25 cellular contexts compared by ENCODE assay signal in genomic region chr2:29931818-29932217, GRCh38. TPM values are rescaled to one million over a fixed set of nuclear protein-coding genes. Genes with fewer than 3 reads are reported as not detected.
DNase-seq lines count a peak whose midpoint lies in the region; ATAC-seq and TF ChIP-seq lines count a peak whose summit lies in the region.
"Had no signal": no experiment of that assay in that cellular context is flagged by ENCODE, and none has a peak within 500 bp of the region (broad histone marks: within the 10 kb centered on the region; RNA-seq: fewer than 3 reads in every experiment).

No MANE protein-coding gene starts in this region.

- no peaks in the 10 kb centered on the region for H3K9me3 Mint-ChIP-seq in progenitor cell of endocrine pancreas (ENCODE audit: low read depth)
- H3K9me3 Mint-ChIP-seq: CD14-positive monocyte; CD4-positive, alpha-beta memory T cell; CD8-positive, alpha-beta memory T cell had no signal

- H3K9me3 ChIP-seq in HEK293 (ENCODE audit: control insufficient read depth, insufficient read depth, low read depth, low read length): no peaks in the 10 kb centered on the region
- H3K9me3 ChIP-seq in SK-N-MC (ENCODE audit: low read depth, low read length): no peaks in the 10 kb centered on the region
- no peaks in the 10 kb centered on the region for H3K9me3 ChIP-seq in esophagus muscularis mucosa
- H3K9me3 ChIP-seq: BE2C, BLaER1 had no signal

- no peaks in the 10 kb centered on the region for H3K4me1 ChIP-seq in HEK293 (ENCODE audit: control insufficient read depth, insufficient read depth, low read length)
- H3K4me1 ChIP-seq in esophagus muscularis mucosa: no peaks in the 10 kb centered on the region

- TF ChIP-seq EP300 in esophagus muscularis mucosa (IDR thresholded peaks at IDR 0.05): no peak

- intact Hi-C loops in esophagus muscularis mucosa (cut with DNase I): no loop called here

- H3K36me3 ChIP-seq in HEK293 (ENCODE audit: control insufficient read depth in 2 of 2, insufficient read depth in 1 of 2, low read length in 2 of 2) (no peaks in the 10 kb centered on the region), SK-N-MC (ENCODE audit: insufficient read depth, low read length) (no peaks in the 10 kb centered on the region), esophagus muscularis mucosa (no peaks in the 10 kb centered on the region)
- H3K36me3 ChIP-seq: BE2C, BLaER1 had no signal

- no peak for TF ChIP-seq POLR2A in esophagus muscularis mucosa (IDR thresholded peaks at IDR 0.05; ENCODE audit: low read depth)

- no peaks in the 10 kb centered on the region for H3K36me3 Mint-ChIP-seq in progenitor cell of endocrine pancreas (ENCODE audit: insufficient read depth)
- H3K36me3 Mint-ChIP-seq: CD14-positive monocyte; CD4-positive, alpha-beta memory T cell; CD4-positive, CD25-positive, alpha-beta regulatory T cell; CD8-positive, alpha-beta memory T cell had no signal

- H3K9ac ChIP-seq in SK-N-MC (ENCODE audit: insufficient read length): no peak overlapping the region
- H3K9ac ChIP-seq: BLaER1 had no signal

- ATAC-seq in HG02870 (IDR thresholded peaks at IDR 0.05; ENCODE audit: unreplicated experiment): no peak
- ATAC-seq in activated CD4-positive, CD25-positive, alpha-beta regulatory T cell treated with anti-CD3 and anti-CD28 coated beads, Interleukin-2, amount 50 U/mL, for 24 hours: no peak
- ATAC-seq: GM12878 had no signal

- H3K27ac ChIP-seq in HEK293 (ENCODE audit: extremely low read depth, low read depth, low read length): no peak overlapping the region
- H3K27ac ChIP-seq in SK-N-MC: peak overlapping the region; percentile 42; the same call in 1 of the 2 replicates
- no peak overlapping the region for H3K27ac ChIP-seq in esophagus muscularis mucosa (replicated peaks in 1 of 4)
- H3K27ac ChIP-seq: BLaER1 had no signal

- H3K27me3 ChIP-seq in esophagus muscularis mucosa: peaks cover 0 to 12% (median 0%) of the 10 kb centered on the region in 4 donors
- H3K27me3 ChIP-seq: BE2C, BLaER1 had no signal

- H3K4me3 Mint-ChIP-seq in progenitor cell of endocrine pancreas (ENCODE audit: low read depth): no peak overlapping the region
- H3K4me3 Mint-ChIP-seq: CD14-positive monocyte; CD4-positive, alpha-beta memory T cell; CD4-positive, CD25-positive, alpha-beta regulatory T cell; CD8-positive, alpha-beta memory T cell had no signal

- DNase-seq in SK-N-MC (ENCODE audit: low read depth, low spot score): no peak
- DNase-seq in esophagus muscularis mucosa (ENCODE audit: extremely low spot score): peak; percentile 10
- DNase-seq in progenitor cell of endocrine pancreas (ENCODE audit: low spot score, unreplicated experiment): no peak
- DNase-seq: 8988T; ACHN; BE2C; C1 segment of cervical spinal cord; CD4-positive, alpha-beta memory T cell; CD4-positive, CD25-positive, alpha-beta regulatory T cell; CD8-positive, alpha-beta memory T cell; COR-L47; DMS 273 treated with DMSO at 0.1 percent for 48 hours; DMS153; DMS53; DMS79; DND-41; EL; GDM1 had no signal

- TF ChIP-seq CTCF in HEK293 (tag by site-specific recombination; IDR thresholded peaks at IDR 0.05) (no peak), esophagus muscularis mucosa (IDR thresholded peaks at IDR 0.05) (no peak), progenitor cell of endocrine pancreas (IDR thresholded peaks at IDR 0.05; ENCODE audit: unreplicated experiment) (no peak)

- H3K27me3 Mint-ChIP-seq in progenitor cell of endocrine pancreas: peaks cover 12% of the 10 kb centered on the region

- H3K27ac Mint-ChIP-seq in progenitor cell of endocrine pancreas: no peak overlapping the region
- H3K27ac Mint-ChIP-seq: CD14-positive monocyte; CD4-positive, alpha-beta memory T cell; CD4-positive, CD25-positive, alpha-beta regulatory T cell; CD8-positive, alpha-beta memory T cell had no signal

- peaks cover 5% of the 10 kb centered on the region for H3K4me1 Mint-ChIP-seq in progenitor cell of endocrine pancreas (ENCODE audit: low read depth)
- H3K4me1 Mint-ChIP-seq: CD14-positive monocyte; CD4-positive, alpha-beta memory T cell; CD4-positive, CD25-positive, alpha-beta regulatory T cell; CD8-positive, alpha-beta memory T cell had no signal

- H3K4me3 ChIP-seq in HEK293 (ENCODE audit: low read depth, low read length) (no peak overlapping the region), SK-N-MC (no peak overlapping the region), esophagus muscularis mucosa (no peak overlapping the region)
- H3K4me3 ChIP-seq: BLaER1, GM12878 had no signal

- CTCF ChIA-PET in HEK293 (lab: Yijun Ruan, JAX): interaction anchor here (1.0 to 4.4 kb wide), 2 partner anchors 9 to 14 kb away, joined by 3 to 33 read pairs; partner anchors contain the start of gene ALK

- WGBS in esophagus muscularis mucosa: 13% methylated on average over 1 of the region's 1 CpG

- POLR2A ChIA-PET in HEK293 (lab: Yijun Ruan, JAX): no interaction called here

TF ChIP-seq in HEK293, 187 proteins besides CTCF, POLR2A, EP300 and RAD21:
- TF ChIP-seq ZBTB8A (tag by site-specific recombination; IDR thresholded peaks at IDR 0.05): no peak
- no peak for TF ChIP-seq ZNF366 (tag by site-specific recombination; conservative IDR thresholded peaks at IDR 0.05)
- no peak for TF ChIP-seq ZNF114 (tag by site-specific recombination; IDR thresholded peaks at IDR 0.05)
- TF ChIP-seq ATF2 (tag by site-specific recombination; IDR thresholded peaks at IDR 0.05; ENCODE audit: low read depth): peak; percentile 43; the same call in 1 of the 2 replicates

RNA-seq across cellular contexts. Expression of gene ALK, which starts 10.4 kb away (rescaled TPM):
- total RNA-seq in esophagus muscularis mucosa (1 to 10 TPM in 2 of 4 donors, under 1 TPM in 2; 0.83 to 1.6 (median 1.2) TPM), progenitor cell of endocrine pancreas (0.11 TPM in 1 of 2 replicates, not detected in the other)
- total RNA-seq: CD4-positive, alpha-beta memory T cell; CD4-positive, CD25-positive, alpha-beta regulatory T cell; CD8-positive, alpha-beta memory T cell; G401; GM12878 had no signal
